Comparison of ENCODE assay signal across 9 cellular contexts in the genomic region with DNA sequence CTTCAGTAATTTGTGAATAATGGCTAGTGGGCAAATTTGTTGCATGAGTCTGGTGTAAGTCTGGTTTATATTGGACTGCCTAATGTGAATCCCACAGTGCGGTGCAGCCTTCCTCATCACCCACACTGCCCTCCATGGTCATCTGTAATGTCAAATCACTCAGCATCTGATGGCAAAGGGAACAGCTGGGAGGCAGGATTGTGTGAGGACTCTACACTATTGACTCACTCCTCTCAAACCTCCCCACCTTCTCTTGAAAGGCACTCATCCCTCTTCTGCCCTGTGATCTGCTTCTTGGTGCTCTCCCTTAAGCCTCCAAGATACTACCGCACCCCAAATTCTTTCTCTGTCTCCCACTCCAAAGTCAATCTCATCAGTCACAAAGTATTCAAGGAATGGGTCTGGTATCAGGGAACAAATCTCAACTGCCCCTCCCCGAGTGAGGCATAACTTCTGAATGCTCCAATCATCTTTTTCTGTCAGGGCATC.
A peak's percentile ranks its signal among the peaks of the same experiment; 100 is the strongest.
DNase-seq lines count a peak whose midpoint lies in the region; ATAC-seq and TF ChIP-seq lines count a peak whose summit lies in the region.
"Had no signal": no experiment of that assay in that cellular context is flagged by ENCODE, and none has a peak within 500 bp of the region (broad histone marks: within the 10 kb centered on the region; RNA-seq: fewer than 3 reads in every experiment).

No MANE protein-coding gene starts in this region.

- peak; percentile 33 for DNase-seq in NCI-H1694 treated with DMSO at 0.1 percent for 48 hours (lab: John Stamatoyannopoulos, UW)
- DNase-seq in dedifferentiated amniotic fluid mesenchymal stem cell (ENCODE audit: extremely low spot score): peak; percentile 51
- DNase-seq in pons (ENCODE audit: low spot score): peak; percentile 58
- DNase-seq in NCI-H1930 (lab: John Stamatoyannopoulos, UW): no peak
- DNase-seq in transverse colon: no peak
- no peak for DNase-seq in nucleus accumbens (lab: John Stamatoyannopoulos, UW)
- DNase-seq in activated CD4-positive, alpha-beta T cell treated with anti-CD3 and anti-CD28 coated beads for 4 hours: no peak
- DNase-seq: NCI-H187 treated with DMSO at 0.1 percent for 48 hours had no signal

- H3K27ac ChIP-seq in transverse colon: no peak overlapping the region

- H3K4me3 ChIP-seq in transverse colon: no peak overlapping the region

- H3K9me3 ChIP-seq in transverse colon: no peaks in the 10 kb centered on the region

- H3K27me3 ChIP-seq in transverse colon: no peaks in the 10 kb centered on the region

- intact Hi-C loops in transverse colon (cut with DNase I; ENCODE audit: low total_unique reads): loop anchor here (1.0 kb wide), 1 partner anchor 43 kb away; no protein-coding TSS in a partner anchor

- in situ Hi-C loops in transverse colon (cut with MboI; ENCODE audit: low pct_ligation_motif_present in 1 of 4, low pct_unique_long_range_greater_than_20kb in 1 of 4, low sequenced_read_pairs in 3 of 4): no loop called here

- no peak for TF ChIP-seq CTCF in transverse colon (IDR thresholded peaks at IDR 0.05)

- WGBS in transverse colon (ENCODE audit: low coverage in 1 of 2), 2 donors: 79% methylated on average over 3 of the region's 3 CpGs

- no peaks in the 10 kb centered on the region for H3K36me3 ChIP-seq in transverse colon

- TF ChIP-seq POLR2A in transverse colon (IDR thresholded peaks at IDR 0.05): no peak

- ATAC-seq in GM18868 (IDR thresholded peaks at IDR 0.05; ENCODE audit: unreplicated experiment): peak; percentile 62

- no peaks in the 10 kb centered on the region for H3K4me1 ChIP-seq in transverse colon

- no peak for TF ChIP-seq EP300 in transverse colon (IDR thresholded peaks at IDR 0.05; ENCODE audit: low read depth)

Comparison
In these comparisons a context has a peak if more than half of its experiments do, and no peak if none do; other contexts are left out.
1. DNase-seq: peak in NCI-H1694 treated with DMSO at 0.1 percent for 48 hours (single experiment), dedifferentiated amniotic fluid mesenchymal stem cell (single experiment) and pons (single experiment); none in NCI-H1930 (0 of 2), transverse colon (single experiment), nucleus accumbens (0 of 56) and activated CD4-positive, alpha-beta T cell treated with anti-CD3 and anti-CD28 coated beads for 4 hours (0 of 2).